In genomic region chr2:144378551-144378950, GRCh38 we compare ENCODE assay signal across 19 cellular contexts.
"Had no signal": no experiment of that assay in that cellular context is flagged by ENCODE, and none has a peak within 500 bp of the region (broad histone marks: within the 10 kb centered on the region; RNA-seq: fewer than 3 reads in every experiment).

No MANE protein-coding gene starts in this region.

- H3K27me3 ChIP-seq: ascending aorta, heart right ventricle, stomach, testis, upper lobe of left lung had no signal

- ATAC-seq: activated T-cell treated with anti-CD3 and anti-CD28 coated beads, Interleukin-2, amount 50 U/mL, for 4 hours had no signal

- H3K4me3 ChIP-seq: ascending aorta, heart right ventricle, stomach, testis, upper lobe of left lung had no signal

- H3K27ac Mint-ChIP-seq: activated CD4-positive, alpha-beta T cell treated with anti-CD3 and anti-CD28 coated beads, Interleukin-2, amount 10 ng/mL, durations not matched to agents 24 days and 14 days; activated naive CD4-positive, alpha-beta T cell treated with anti-CD3 and anti-CD28 coated beads, Interleukin-2, amount 10 ng/mL, durations not matched to agents 7 days and 5 days had no signal

- H3K36me3 ChIP-seq: ascending aorta, heart right ventricle, stomach, upper lobe of left lung had no signal

- H3K4me3 Mint-ChIP-seq: activated CD4-positive, alpha-beta T cell treated with anti-CD3 and anti-CD28 coated beads, Interleukin-2, amount 10 ng/mL, durations not matched to agents 24 days and 14 days; activated naive CD4-positive, alpha-beta T cell treated with anti-CD3 and anti-CD28 coated beads, Interleukin-2, amount 10 ng/mL, durations not matched to agents 7 days and 5 days; activated T-cell treated with anti-CD3 and anti-CD28 coated beads, Interleukin-2, amount 50 U/mL, for 4 hours had no signal

- H3K9me3 Mint-ChIP-seq: activated T-cell treated with anti-CD3 and anti-CD28 coated beads, Interleukin-2, amount 50 U/mL, for 4 hours; immature natural killer cell had no signal

- FAIRE-seq: bronchial epithelial cell, small intestine had no signal

- DNase-seq: activated CD8-positive, alpha-beta memory T cell treated with anti-CD3 and anti-CD28 coated beads, Interleukin-2, amount 50 U/mL, for 4 hours; activated effector memory CD4-positive, alpha-beta T cell treated with Interleukin-2 at 50 U/mL for 16 hours; activated naive CD4-positive, alpha-beta T cell treated with anti-CD3 and anti-CD28 coated beads, Interleukin-2, amount 10 ng/mL, durations not matched to agents 7 days and 5 days; activated T-cell treated with anti-CD3 and anti-CD28 coated beads, Interleukin-2, amount 50 U/mL, for 4 hours; effector CD4-positive, alpha-beta T cell; heart right ventricle; immature natural killer cell; occipital lobe; retina; small intestine; stimulated activated CD4-positive, alpha-beta T cell treated with anti-CD3 and anti-CD28 coated beads, Interleukin-15, amount 100 ng/mL, for 24 hours; stimulated activated CD4-positive, alpha-beta T cell treated with anti-CD3 and anti-CD28 coated beads, Interleukin-2, amount 100 ng/mL, for 48 hours; stomach; T1000; testis; upper lobe of left lung had no signal

- H3K9me3 ChIP-seq: ascending aorta, heart right ventricle, stomach, testis, upper lobe of left lung had no signal

- H3K27ac ChIP-seq: ascending aorta, testis had no signal

- H3K36me3 Mint-ChIP-seq: activated naive CD4-positive, alpha-beta T cell treated with anti-CD3 and anti-CD28 coated beads, Interleukin-2, amount 10 ng/mL, durations not matched to agents 7 days and 5 days; immature natural killer cell had no signal
